Comparison of ENCODE assay signal across 17 cellular contexts in the genomic region with DNA sequence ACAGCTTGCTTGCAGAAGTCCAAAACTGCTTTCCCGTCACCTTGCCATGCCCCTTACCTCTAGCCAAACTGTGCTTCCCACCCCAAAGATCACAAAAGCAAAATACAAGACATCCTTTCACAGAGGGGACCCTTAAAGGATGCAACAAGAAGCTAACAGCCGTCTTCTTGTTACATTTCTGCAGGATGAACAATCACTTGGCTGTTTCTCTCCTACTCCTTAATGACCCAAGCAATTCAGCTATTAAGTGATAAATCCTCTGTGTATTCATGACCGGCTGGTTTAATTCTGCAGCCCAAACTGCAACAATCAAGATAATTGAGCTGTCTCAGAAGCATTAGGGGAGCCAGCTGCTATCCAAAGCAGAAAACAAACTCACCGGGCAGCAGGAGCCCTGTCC.
A peak's percentile ranks its signal among the peaks of the same experiment; 100 is the strongest.
DNase-seq lines count a peak whose midpoint lies in the region; ATAC-seq and TF ChIP-seq lines count a peak whose summit lies in the region.
"Had no signal": no experiment of that assay in that cellular context is flagged by ENCODE, and none has a peak within 500 bp of the region (broad histone marks: within the 10 kb centered on the region; RNA-seq: fewer than 3 reads in every experiment).

No MANE protein-coding gene starts in this region.

- no CpG with 5 or more reads among the region's 4 CpGs for WGBS in IMR-90 (ENCODE audit: extremely low coverage in 2 of 2, insufficient read length in 1 of 2), 2 experiments

- H3K79me1 ChIP-seq in IMR-90 (ENCODE audit: low read depth in 1 of 2, low read length in 2 of 2): no peaks in the 10 kb centered on the region

- H4K5ac ChIP-seq in IMR-90 (ENCODE audit: low read depth, low read length): no peak overlapping the region; the same call in 1 of the 2 replicates

- no peak overlapping the region for H3K56ac ChIP-seq in IMR-90 (ENCODE audit: extremely low read depth, insufficient read depth, low read length)

- H3K14ac ChIP-seq in IMR-90 (replicated peaks; ENCODE audit: low read depth, low read length): no peak overlapping the region

- no peak overlapping the region for H3K23ac ChIP-seq in IMR-90 (ENCODE audit: low read depth, low read length)

- peak overlapping the region; percentile 24; the same call in 1 of the 2 replicates for H3K27ac ChIP-seq in IMR-90 (ENCODE audit: insufficient read depth, low read length)

- POLR2A ChIA-PET in IMR-90 (lab: Charles Lee; ENCODE audit: unreplicated experiment): no interaction called here

- H3K27ac Mint-ChIP-seq in nephron progenitor cell: peak overlapping the region; percentile 93
- H3K27ac Mint-ChIP-seq: CD4-positive, alpha-beta T cell had no signal

- H2AFZ ChIP-seq in IMR-90 (replicated peaks; ENCODE audit: low read length, poor library complexity): no peak overlapping the region

- CTCF ChIA-PET in IMR-90 (lab: Yijun Ruan, JAX): interaction anchor here (0.6 to 1.3 kb wide), 2 partner anchors 62 to 72 kb away, joined by 3 read pairs; no protein-coding TSS in a partner anchor

- peaks cover 54% of the 10 kb centered on the region for H3K4me1 Mint-ChIP-seq in nephron progenitor cell

- TF ChIP-seq CTCF in IMR-90 (conservative IDR thresholded peaks at IDR 0.05; ENCODE audit: low read depth, low read length): no peak
- TF ChIP-seq CTCF in nephron progenitor cell (IDR thresholded peaks at IDR 0.05): no peak

- H3K9ac ChIP-seq in IMR-90 (ENCODE audit: low read depth, low read length): no peak overlapping the region

- no peak for TF ChIP-seq RAD21 in IMR-90 (IDR thresholded peaks at IDR 0.05; ENCODE audit: low read length)

- no peak overlapping the region for H3K4me3 Mint-ChIP-seq in nephron progenitor cell
- H3K4me3 Mint-ChIP-seq: CD4-positive, alpha-beta T cell had no signal

- H3K18ac ChIP-seq in IMR-90 (ENCODE audit: low read depth, low read length): no peak overlapping the region

- H3K36me3 Mint-ChIP-seq in nephron progenitor cell (ENCODE audit: low read depth): no peaks in the 10 kb centered on the region

- no peaks in the 10 kb centered on the region for H3K36me3 ChIP-seq in IMR-90 (ENCODE audit: control insufficient read depth, insufficient read depth, low read length)
- H3K36me3 ChIP-seq: BE2C, MG63 had no signal

- H4K8ac ChIP-seq in IMR-90 (ENCODE audit: low read depth in 2 of 2, low read length in 2 of 2): no peak overlapping the region

- H3K4me2 ChIP-seq in IMR-90 (ENCODE audit: low read depth, low read length): no peak overlapping the region; the same call in 1 of the 2 replicates

- no peak overlapping the region for H2AK5ac ChIP-seq in IMR-90 (ENCODE audit: low read depth, low read length)

- no TSS peak for BruUV-seq in IMR-90 (replicated peaks; lab: Mats Ljungman, UMichigan)

- H4K91ac ChIP-seq in IMR-90 (ENCODE audit: insufficient read depth, low read depth, low read length): no peak overlapping the region

- no peak overlapping the region for H3K4me3 ChIP-seq in IMR-90 (ENCODE audit: insufficient read depth, low read depth, low read length)
- H3K4me3 ChIP-seq: MG63 had no signal

- no peak for TF ChIP-seq POLR2A in IMR-90 (IDR thresholded peaks at IDR 0.05; ENCODE audit: low read depth, low read length)

- H3K9me3 Mint-ChIP-seq in nephron progenitor cell: peaks cover 5% of the 10 kb centered on the region
- H3K9me3 Mint-ChIP-seq: CD4-positive, alpha-beta T cell had no signal

- no peak overlapping the region for H2BK120ac ChIP-seq in IMR-90 (ENCODE audit: low read depth, low read length)

- H2BK15ac ChIP-seq in IMR-90 (ENCODE audit: low read depth, low read length): no peak overlapping the region

- intact Hi-C loops in IMR-90 (cut with micrococcal nuclease): no loop called here

- no peaks in the 10 kb centered on the region; the same call in 1 of the 2 replicates for H3K4me1 ChIP-seq in IMR-90 (ENCODE audit: control insufficient read depth, insufficient read depth, low read length)
- H3K4me1 ChIP-seq: BE2C had no signal

- H2AK9ac ChIP-seq in IMR-90 (replicated peaks; ENCODE audit: low read depth, low read length, poor library complexity): no peak overlapping the region

- ATAC-seq in IMR-90 (ENCODE audit: low read depth): no peak
- ATAC-seq in GM18498 (IDR thresholded peaks at IDR 0.05; ENCODE audit: unreplicated experiment): no peak

- in situ Hi-C loops in IMR-90 (cut with MboI; ENCODE audit: low sequenced_read_pairs): no loop called here

- H3K27me3 ChIP-seq in IMR-90 (ENCODE audit: control insufficient read depth, insufficient read depth, low read length): peaks cover 26% of the 10 kb centered on the region
- H3K27me3 ChIP-seq: BE2C, MG63 had no signal

- DNase-seq in NCI-H1417 (lab: John Stamatoyannopoulos, UW) (peak in 2 of 3 experiments; percentile 5 to 69), NCI-H1417 treated with DMSO at 0.1 percent for 48 hours (lab: John Stamatoyannopoulos, UW) (no peak), IMR-90 (no peak), NCI-H82 treated with DMSO at 0.1 percent for 48 hours (lab: John Stamatoyannopoulos, UW; ENCODE audit: unreplicated experiment) (peak; percentile 27), nephron progenitor cell (no peak), UCSD-AML1 (lab: John Stamatoyannopoulos, UW; ENCODE audit: unreplicated experiment) (no peak), SW 1271 (lab: John Stamatoyannopoulos, UW) (no peak)
- DNase-seq: 8988T; BE2C; CD4-positive, alpha-beta T cell; GDM1; MG63; NCI-H1092; NCI-H1930; NCI-H2171 treated with DMSO at 0.1 percent for 48 hours; NCI-H510A treated with DMSO at 0.1 percent for 48 hours had no signal

- H3K9me1 ChIP-seq in IMR-90 (ENCODE audit: insufficient read depth, low read length): no peaks in the 10 kb centered on the region

- H3K4ac ChIP-seq in IMR-90 (ENCODE audit: low read depth, low read length): no peak overlapping the region

- peaks cover 7% of the 10 kb centered on the region for H3K27me3 Mint-ChIP-seq in nephron progenitor cell (ENCODE audit: low read depth, poor library complexity)
- H3K27me3 Mint-ChIP-seq: CD4-positive, alpha-beta T cell had no signal

- no peak overlapping the region for H2BK5ac ChIP-seq in IMR-90 (ENCODE audit: low read depth, low read length, poor library complexity, severe bottlenecking)

- no peak overlapping the region for H2BK20ac ChIP-seq in IMR-90 (ENCODE audit: low read depth, low read length)

- dilution Hi-C loops in IMR-90 (cut with HindIII; ENCODE audit: low sequenced_read_pairs, unreplicated experiment): no loop called here

- no peaks in the 10 kb centered on the region for H3K9me3 ChIP-seq in IMR-90 (ENCODE audit: control insufficient read depth, insufficient read depth, low read length)
- H3K9me3 ChIP-seq: BE2C, MG63 had no signal

- no peaks in the 10 kb centered on the region for H4K20me1 ChIP-seq in IMR-90 (ENCODE audit: insufficient read depth, low read length)

TF ChIP-seq in IMR-90, 13 proteins besides CTCF, POLR2A, EP300 and RAD21:
- TF ChIP-seq FOS (IDR thresholded peaks at IDR 0.05; ENCODE audit: low read depth, low read length): no peak
- no peak for TF ChIP-seq CHD1 (IDR thresholded peaks at IDR 0.05; ENCODE audit: low read depth, low read length)
- no peak for TF ChIP-seq NFE2L2 (IDR thresholded peaks at IDR 0.05; ENCODE audit: low read depth, low read length)
- no peak for TF ChIP-seq MAZ (IDR thresholded peaks at IDR 0.05; ENCODE audit: borderline replicate concordance, low read depth, low read length)
- TF ChIP-seq, protein P1, sequence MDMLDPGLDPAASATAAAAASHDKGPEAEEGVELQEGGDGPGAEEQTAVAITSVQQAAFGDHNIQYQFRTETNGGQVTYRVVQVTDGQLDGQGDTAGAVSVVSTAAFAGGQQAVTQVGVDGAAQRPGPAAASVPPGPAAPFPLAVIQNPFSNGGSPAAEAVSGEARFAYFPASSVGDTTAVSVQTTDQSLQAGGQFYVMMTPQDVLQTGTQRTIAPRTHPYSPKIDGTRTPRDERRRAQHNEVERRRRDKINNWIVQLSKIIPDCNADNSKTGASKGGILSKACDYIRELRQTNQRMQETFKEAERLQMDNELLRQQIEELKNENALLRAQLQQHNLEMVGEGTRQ (IDR thresholded peaks at IDR 0.05; ENCODE audit: low read depth, low read length): no peak
- TF ChIP-seq CEBPB (IDR thresholded peaks at IDR 0.05; ENCODE audit: low read depth, low read length): no peak
- no peak for TF ChIP-seq MAFK (IDR thresholded peaks at IDR 0.05; ENCODE audit: low read depth, low read length)
- TF ChIP-seq MXI1 (IDR thresholded peaks at IDR 0.05; ENCODE audit: borderline replicate concordance, low read depth, low read length): no peak
- TF ChIP-seq, protein P2, sequence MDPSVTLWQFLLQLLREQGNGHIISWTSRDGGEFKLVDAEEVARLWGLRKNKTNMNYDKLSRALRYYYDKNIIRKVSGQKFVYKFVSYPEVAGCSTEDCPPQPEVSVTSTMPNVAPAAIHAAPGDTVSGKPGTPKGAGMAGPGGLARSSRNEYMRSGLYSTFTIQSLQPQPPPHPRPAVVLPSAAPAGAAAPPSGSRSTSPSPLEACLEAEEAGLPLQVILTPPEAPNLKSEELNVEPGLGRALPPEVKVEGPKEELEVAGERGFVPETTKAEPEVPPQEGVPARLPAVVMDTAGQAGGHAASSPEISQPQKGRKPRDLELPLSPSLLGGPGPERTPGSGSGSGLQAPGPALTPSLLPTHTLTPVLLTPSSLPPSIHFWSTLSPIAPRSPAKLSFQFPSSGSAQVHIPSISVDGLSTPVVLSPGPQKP (IDR thresholded peaks at IDR 0.05; ENCODE audit: borderline replicate concordance, low read depth, low read length): no peak
- no peak for TF ChIP-seq RCOR1 (IDR thresholded peaks at IDR 0.05; ENCODE audit: insufficient replicate concordance, low read length)
- no peak for TF ChIP-seq RFX5 (IDR thresholded peaks at IDR 0.05; ENCODE audit: low read depth, low read length)
- no peak for TF ChIP-seq BHLHE40 (IDR thresholded peaks at IDR 0.05; ENCODE audit: low read depth, low read length)
- TF ChIP-seq SMC3 (IDR thresholded peaks at IDR 0.05; ENCODE audit: low read depth, low read length): no peak
TF ChIP-seq in IMR-90: peak in this region for 0.

Comparison
In these comparisons a context has a peak if more than half of its experiments do, and no peak if none do; other contexts are left out.
1. DNase-seq: peak in NCI-H1417 (2 of 3) and NCI-H82 treated with DMSO at 0.1 percent for 48 hours (single experiment); none in NCI-H1417 treated with DMSO at 0.1 percent for 48 hours (single experiment), IMR-90 (single experiment), nephron progenitor cell (single experiment), UCSD-AML1 (single experiment) and SW 1271 (0 of 2).